In the genomic region with DNA sequence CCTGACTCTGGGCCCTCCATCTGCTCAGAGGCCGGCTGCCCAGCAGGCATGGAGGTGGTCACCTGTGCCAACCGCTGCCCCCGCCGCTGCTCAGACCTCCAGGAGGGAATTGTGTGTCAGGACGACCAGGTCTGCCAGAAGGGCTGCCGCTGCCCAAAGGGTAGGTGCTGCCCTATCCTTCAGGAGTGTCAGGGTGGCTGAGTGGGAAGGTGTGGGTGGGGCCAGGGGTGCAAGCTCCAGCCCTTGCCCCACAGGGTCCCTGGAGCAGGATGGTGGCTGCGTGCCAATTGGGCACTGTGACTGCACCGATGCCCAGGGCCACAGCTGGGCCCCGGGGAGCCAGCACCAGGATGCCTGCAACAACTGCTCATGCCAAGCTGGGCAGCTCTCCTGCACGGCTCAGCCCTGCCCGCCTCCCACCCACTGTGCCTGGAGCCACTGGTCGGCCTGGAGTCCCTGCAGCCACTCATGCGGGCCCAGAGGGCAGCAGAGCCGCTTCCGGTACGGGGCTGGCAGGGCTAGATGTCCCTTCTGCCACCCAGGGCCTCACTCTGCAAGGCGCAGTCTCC, we compare ENCODE assay signal across 18 cellular contexts.
"Had no signal": no experiment of that assay in that cellular context is flagged by ENCODE, and none has a peak within 500 bp of the region (broad histone marks: within the 10 kb centered on the region; RNA-seq: fewer than 3 reads in every experiment).

No MANE protein-coding gene starts in this region.

- H3K36me3 Mint-ChIP-seq: activated naive CD4-positive, alpha-beta T cell treated with anti-CD3 and anti-CD28 coated beads, Interleukin-2, amount 50 U/mL, for 72 hours; stimulated activated naive B cell treated with anti-CD40 and anti-IgM and Interleukin-4, amounts not matched to agents 10 μg/mL and 1 μg/mL and 100 μg/mL, for 72 hours; WTC11 had no signal

- H3K4me3 Mint-ChIP-seq: activated CD4-positive, alpha-beta memory T cell treated with anti-CD3 and anti-CD28 coated beads, Interleukin-2, amount 10 ng/mL, durations not matched to agents 7 days and 5 days; activated T-cell treated with anti-CD3 and anti-CD28 coated beads, Interleukin-2, amount 50 U/mL, for 4 hours; stimulated activated naive B cell treated with anti-CD40 and anti-IgM and Interleukin-4, amounts not matched to agents 10 μg/mL and 1 μg/mL and 100 μg/mL, for 72 hours; T-helper 17 cell; WTC11 had no signal

- H3K27me3 Mint-ChIP-seq: activated CD4-positive, alpha-beta memory T cell treated with anti-CD3 and anti-CD28 coated beads, Interleukin-2, amount 10 ng/mL, durations not matched to agents 7 days and 5 days; T-helper 17 cell had no signal

- H3K27ac Mint-ChIP-seq: activated CD4-positive, alpha-beta memory T cell treated with anti-CD3 and anti-CD28 coated beads, Interleukin-2, amount 10 ng/mL, durations not matched to agents 7 days and 5 days; activated naive CD4-positive, alpha-beta T cell treated with anti-CD3 and anti-CD28 coated beads, Interleukin-2, amount 50 U/mL, for 72 hours; stimulated activated naive B cell treated with anti-CD40 and anti-IgM and Interleukin-4, amounts not matched to agents 10 μg/mL and 1 μg/mL and 100 μg/mL, for 72 hours; T-helper 17 cell; WTC11 had no signal

- H3K27ac ChIP-seq: body of pancreas, esophagus muscularis mucosa, tibial nerve had no signal

- DNase-seq: activated CD4-positive, alpha-beta memory T cell treated with anti-CD3 and anti-CD28 coated beads, Interleukin-2, amount 10 ng/mL, durations not matched to agents 7 days and 5 days; activated CD4-positive, alpha-beta T cell treated with anti-CD3 and anti-CD28 coated beads for 4 hours; activated effector memory CD4-positive, alpha-beta T cell treated with anti-CD3 and anti-CD28 coated beads, Interleukin-2, amount 50 U/mL, for 16 hours; activated T-cell treated with anti-CD3 and anti-CD28 coated beads, Interleukin-2, amount 50 U/mL, for 4 hours; amniotic stem cell; body of pancreas; central memory CD4-positive, alpha-beta T cell; cortex of kidney; effector CD4-positive, alpha-beta T cell; hippocampal formation; stimulated activated CD4-positive, alpha-beta T cell treated with anti-CD3 and anti-CD28 coated beads, Interleukin-2, amount 100 ng/mL, for 48 hours; stimulated activated naive B cell treated with anti-CD40 and anti-IgM and Interleukin-4, amounts not matched to agents 10 μg/mL and 1 μg/mL and 100 μg/mL, for 72 hours had no signal

- H3K9me3 ChIP-seq: body of pancreas, esophagus muscularis mucosa, tibial nerve had no signal

- H3K36me3 ChIP-seq: esophagus muscularis mucosa, tibial nerve had no signal

- H3K4me1 ChIP-seq: body of pancreas, esophagus muscularis mucosa, tibial nerve had no signal

- ATAC-seq: activated naive CD4-positive, alpha-beta T cell treated with anti-CD3 and anti-CD28 coated beads, Interleukin-2, amount 50 U/mL, for 72 hours; activated T-cell treated with anti-CD3 and anti-CD28 coated beads, Interleukin-2, amount 50 U/mL, for 4 hours; body of pancreas; stimulated activated naive B cell treated with anti-CD40 and anti-IgM and Interleukin-4, amounts not matched to agents 10 μg/mL and 1 μg/mL and 100 μg/mL, for 72 hours; T-helper 17 cell; WTC11 had no signal

- H3K27me3 ChIP-seq: body of pancreas had no signal

- H3K9me3 Mint-ChIP-seq: activated CD4-positive, alpha-beta memory T cell treated with anti-CD3 and anti-CD28 coated beads, Interleukin-2, amount 10 ng/mL, durations not matched to agents 7 days and 5 days; activated naive CD4-positive, alpha-beta T cell treated with anti-CD3 and anti-CD28 coated beads, Interleukin-2, amount 50 U/mL, for 72 hours; activated T-cell treated with anti-CD3 and anti-CD28 coated beads, Interleukin-2, amount 50 U/mL, for 4 hours; stimulated activated naive B cell treated with anti-CD40 and anti-IgM and Interleukin-4, amounts not matched to agents 10 μg/mL and 1 μg/mL and 100 μg/mL, for 72 hours had no signal

- H3K4me1 Mint-ChIP-seq: activated CD4-positive, alpha-beta memory T cell treated with anti-CD3 and anti-CD28 coated beads, Interleukin-2, amount 10 ng/mL, durations not matched to agents 7 days and 5 days; T-helper 17 cell; WTC11 had no signal

- H3K4me3 ChIP-seq: body of pancreas, esophagus muscularis mucosa, tibial nerve had no signal

- FAIRE-seq: keratinocyte had no signal
